ENCODE assay signal across 26 cellular contexts in the genomic region with DNA sequence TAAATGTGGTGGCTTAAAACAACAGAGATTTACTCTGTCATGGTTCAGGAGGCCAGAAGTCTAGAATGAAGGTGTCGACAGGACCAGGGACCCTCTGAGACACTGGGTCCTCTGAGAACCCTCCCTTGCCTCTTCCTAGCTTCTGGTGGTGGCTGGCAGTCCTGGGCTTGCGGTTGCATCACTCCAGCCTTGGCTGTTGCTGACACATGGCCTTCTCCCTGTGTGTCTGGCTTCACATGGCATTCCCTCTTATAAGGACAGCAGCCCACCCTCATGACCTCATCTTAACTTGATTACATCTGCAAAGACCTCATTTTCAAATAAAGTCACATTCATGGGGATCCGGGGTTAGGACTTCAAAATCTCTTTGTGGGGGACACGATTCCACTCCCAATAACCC.
"Had no signal": no experiment of that assay in that cellular context is flagged by ENCODE, and none has a peak within 500 bp of the region (broad histone marks: within the 10 kb centered on the region; RNA-seq: fewer than 3 reads in every experiment).

No MANE protein-coding gene starts in this region.

- H3K4me3 ChIP-seq: colonic mucosa, esophagus squamous epithelium, gastrocnemius medialis, heart right ventricle, left lung, lower lobe of right lung, mucosa of descending colon had no signal

- FAIRE-seq: endometrium, islet of Langerhans, keratinocyte had no signal

- H3K9me3 ChIP-seq: colonic mucosa, esophagus squamous epithelium, gastrocnemius medialis, heart right ventricle, left lung, lower lobe of right lung, mucosa of descending colon had no signal

- DNase-seq: colonic mucosa; cortex of kidney; effector CD8-positive, alpha-beta T cell; effector memory CD8-positive, alpha-beta T cell; endodermal cell; erythroblast; esophagus squamous epithelium; foreskin fibroblast; foreskin melanocyte; gastrocnemius medialis; glutamatergic neuron; head of caudate nucleus; heart right ventricle; hippocampal formation; left cardiac atrium; left lung; left ventricle myocardium superior; lower lobe of right lung; mesenchymal stem cell; mucosa of descending colon; naive B cell had no signal

- H3K27me3 ChIP-seq: colonic mucosa had no signal

- H3K36me3 ChIP-seq: colonic mucosa, esophagus squamous epithelium, gastrocnemius medialis, heart right ventricle, left lung, lower lobe of right lung had no signal

- H3K27ac ChIP-seq: colonic mucosa, epithelial cell of prostate, esophagus squamous epithelium, gastrocnemius medialis, heart right ventricle, left lung, lower lobe of right lung had no signal

- ATAC-seq: effector memory CD8-positive, alpha-beta T cell; esophagus mucosa; gastrocnemius medialis; heart right ventricle; left cardiac atrium; left lung; left ventricle myocardium superior; lower lobe of right lung; mucosa of descending colon had no signal

- H3K4me1 ChIP-seq: colonic mucosa, left lung, lower lobe of right lung had no signal
